Comparison of ENCODE assay signal across 22 cellular contexts in genomic region chr13:58369941-58370340, GRCh38.
DNase-seq lines count a peak whose midpoint lies in the region; ATAC-seq and TF ChIP-seq lines count a peak whose summit lies in the region.
"Had no signal": no experiment of that assay in that cellular context is flagged by ENCODE, and none has a peak within 500 bp of the region (broad histone marks: within the 10 kb centered on the region; RNA-seq: fewer than 3 reads in every experiment).

No MANE protein-coding gene starts in this region.

- H3K18ac ChIP-seq in mesendoderm (ENCODE audit: low read length) = no peak overlapping the region

- no peak overlapping the region for H4K5ac ChIP-seq in mesendoderm (ENCODE audit: low read length)

- H2AK5ac ChIP-seq in mesendoderm (ENCODE audit: low read length) = no peak overlapping the region

- H3K23ac ChIP-seq in mesendoderm (ENCODE audit: low read length) = no peak overlapping the region

- H2BK15ac ChIP-seq in mesendoderm (replicated peaks; ENCODE audit: low read depth) = no peak overlapping the region

- no peaks in the 10 kb centered on the region for H3K27me3 Mint-ChIP-seq in GM23338 (ENCODE audit: insufficient read depth, low read depth, poor library complexity)
- H3K27me3 Mint-ChIP-seq: CD4-positive, alpha-beta T cell; CD8-positive, alpha-beta memory T cell had no signal

- ATAC-seq in GM23338 = no peak
- ATAC-seq: A549, GM12878 had no signal

- H3K36me3 ChIP-seq in GM23338 (ENCODE audit: insufficient read depth) = no peaks in the 10 kb centered on the region
- H3K36me3 ChIP-seq in SU-DHL-6 (ENCODE audit: low read length) = no peaks in the 10 kb centered on the region
- H3K36me3 ChIP-seq in mesendoderm (ENCODE audit: control insufficient read depth, insufficient read depth, low read length) = no peaks in the 10 kb centered on the region
- H3K36me3 ChIP-seq: BE2C; BLaER1 treated with 17β-estradiol and CSF1 and Interleukin-3, amounts not matched to agents 10 nM and 100 nM had no signal

- H4K8ac ChIP-seq in mesendoderm (ENCODE audit: low read depth, low read length) = no peak overlapping the region

- H2AFZ ChIP-seq in GM23338 (no peak overlapping the region), SU-DHL-6 (ENCODE audit: low read depth, low read length, severe bottlenecking) (peak overlapping the region; percentile 31)

- H3K4me3 ChIP-seq in GM23338 = no peak overlapping the region
- H3K4me3 ChIP-seq in SU-DHL-6 (ENCODE audit: insufficient read depth, low read length, poor library complexity, severe bottlenecking) = no peak overlapping the region
- no peak overlapping the region for H3K4me3 ChIP-seq in mesendoderm (ENCODE audit: low read length)
- H3K4me3 ChIP-seq: A549; BLaER1 treated with 17β-estradiol and CSF1 and Interleukin-3, amounts not matched to agents 10 nM and 100 nM; GM12878 had no signal

- DNase-seq in GM23338 (ENCODE audit: low spot score) (no peak), mesendoderm (peak; percentile 7), globus pallidus (ENCODE audit: low spot score) (no peak), SKM-1 treated with dmso at 0.1 percent for 144 hours (lab: John Stamatoyannopoulos, UW; ENCODE audit: unreplicated experiment) (no peak)
- DNase-seq in effector CD4-positive, alpha-beta T cell = no peak
- DNase-seq: 8988T; ACHN; AML-193; BE2C; CD4-positive, alpha-beta T cell; CD8-positive, alpha-beta memory T cell; DMS 273 treated with DMSO at 0.1 percent for 48 hours; DMS79; EL; GDM1; H7; HCEC 1CT had no signal

- H3K27ac ChIP-seq in GM23338 (ENCODE audit: low read depth) (no peak overlapping the region), SU-DHL-6 (ENCODE audit: low read depth, low read length) (no peak overlapping the region), mesendoderm (ENCODE audit: low read depth, low read length) (no peak overlapping the region)
- H3K27ac ChIP-seq: A549; BLaER1 treated with 17β-estradiol and CSF1 and Interleukin-3, amounts not matched to agents 10 nM and 100 nM had no signal

- H3K4me3 Mint-ChIP-seq in GM23338 = no peak overlapping the region
- H3K4me3 Mint-ChIP-seq: CD14-positive monocyte; CD4-positive, alpha-beta T cell; CD8-positive, alpha-beta memory T cell had no signal

- H4K20me1 ChIP-seq in GM23338 (replicated peaks; ENCODE audit: insufficient read depth) = no peaks in the 10 kb centered on the region
- no peaks in the 10 kb centered on the region for H4K20me1 ChIP-seq in SU-DHL-6 (ENCODE audit: low read depth, low read length)
- H4K20me1 ChIP-seq: BLaER1 treated with 17β-estradiol and CSF1 and Interleukin-3, amounts not matched to agents 10 nM and 100 nM had no signal

- no peaks in the 10 kb centered on the region for H3K79me1 ChIP-seq in mesendoderm (ENCODE audit: low read length)

- no peaks in the 10 kb centered on the region for H3K79me2 ChIP-seq in GM23338 (replicated peaks; ENCODE audit: insufficient read depth)
- no peaks in the 10 kb centered on the region for H3K79me2 ChIP-seq in SU-DHL-6 (ENCODE audit: insufficient read depth, low read length)
- no peaks in the 10 kb centered on the region for H3K79me2 ChIP-seq in mesendoderm (ENCODE audit: control insufficient read depth, insufficient read depth, low read length)

- no peak overlapping the region for H3K9ac ChIP-seq in SU-DHL-6 (ENCODE audit: low read length)
- H3K9ac ChIP-seq in mesendoderm (ENCODE audit: low read length) = no peak overlapping the region
- H3K9ac ChIP-seq: BLaER1 treated with 17β-estradiol and CSF1 and Interleukin-3, amounts not matched to agents 10 nM and 100 nM had no signal

- no peaks in the 10 kb centered on the region; the same call in 2 of the 3 replicates for H3K9me3 Mint-ChIP-seq in GM23338

- H3K9me2 ChIP-seq in GM23338 (ENCODE audit: insufficient read depth) (no peaks in the 10 kb centered on the region), SU-DHL-6 (replicated peaks; ENCODE audit: insufficient read depth, low read length) (no peaks in the 10 kb centered on the region)

- H3K27me3 ChIP-seq in GM23338 (ENCODE audit: insufficient read depth) (no peaks in the 10 kb centered on the region), SU-DHL-6 (ENCODE audit: low read length) (no peaks in the 10 kb centered on the region), mesendoderm (ENCODE audit: insufficient read depth, low read length, poor library complexity) (no peaks in the 10 kb centered on the region)
- H3K27me3 ChIP-seq: BE2C; BLaER1 treated with 17β-estradiol and CSF1 and Interleukin-3, amounts not matched to agents 10 nM and 100 nM had no signal

- TF ChIP-seq CTCF in GM23338 (conservative IDR thresholded peaks at IDR 0.05; ENCODE audit: low read depth in 2 of 2) = no peak
- no peak for TF ChIP-seq CTCF in SU-DHL-6 (IDR thresholded peaks at IDR 0.05; ENCODE audit: insufficient read depth, low read length, poor library complexity, severe bottlenecking)

- WGBS in mesendoderm (ENCODE audit: extremely low coverage, insufficient coverage, low lambda C conversion rate) = no CpG with 5 or more reads among the region's 5 CpGs

- H3K4me1 Mint-ChIP-seq in GM23338 = peaks cover 11% of the 10 kb centered on the region; the same call in 2 of the 3 replicates
- H3K4me1 Mint-ChIP-seq: CD14-positive monocyte; CD8-positive, alpha-beta memory T cell had no signal

- H3K4me2 ChIP-seq in GM23338 (no peak overlapping the region), SU-DHL-6 (ENCODE audit: low read depth, low read length, poor library complexity, severe bottlenecking) (no peak overlapping the region), mesendoderm (ENCODE audit: low read length) (no peak overlapping the region)
- H3K4me2 ChIP-seq: A549; BLaER1 treated with 17β-estradiol and CSF1 and Interleukin-3, amounts not matched to agents 10 nM and 100 nM had no signal

- H2BK5ac ChIP-seq in mesendoderm (ENCODE audit: low read length) = no peak overlapping the region

- H3K4me1 ChIP-seq in GM23338 (ENCODE audit: insufficient read depth) = peaks cover 10% of the 10 kb centered on the region; the same call in 1 of the 2 replicates
- no peaks in the 10 kb centered on the region for H3K4me1 ChIP-seq in mesendoderm (ENCODE audit: control insufficient read depth, low read depth, low read length)
- H3K4me1 ChIP-seq: A549; BE2C; BLaER1 treated with 17β-estradiol and CSF1 and Interleukin-3, amounts not matched to agents 10 nM and 100 nM had no signal

- H3F3A ChIP-seq in GM23338 (replicated peaks; ENCODE audit: low read depth) = no peaks in the 10 kb centered on the region
- H3F3A ChIP-seq in SU-DHL-6 (ENCODE audit: insufficient read depth) = no peaks in the 10 kb centered on the region

- no peak overlapping the region for H3K4ac ChIP-seq in mesendoderm (ENCODE audit: low read depth, low read length)

- H3K27ac Mint-ChIP-seq in GM23338 = 0 out of 2 replicates have a peak overlapping the region, but pooled peaks have one; percentile 39
- H3K27ac Mint-ChIP-seq: CD14-positive monocyte; CD4-positive, alpha-beta T cell; CD8-positive, alpha-beta memory T cell had no signal

- no peaks in the 10 kb centered on the region for H3K9me3 ChIP-seq in SU-DHL-6 (ENCODE audit: insufficient read depth, low read length)
- H3K9me3 ChIP-seq: A549, BE2C had no signal

- no peak overlapping the region for H3K56ac ChIP-seq in mesendoderm (ENCODE audit: low read length)

- H3K36me3 Mint-ChIP-seq in GM23338 (ENCODE audit: low read depth) = no peaks in the 10 kb centered on the region
- H3K36me3 Mint-ChIP-seq: CD14-positive monocyte; CD8-positive, alpha-beta memory T cell had no signal

- no peak overlapping the region for H2BK120ac ChIP-seq in mesendoderm (ENCODE audit: low read depth, low read length)

TF ChIP-seq in GM23338, 12 proteins besides CTCF, POLR2A, EP300 and RAD21 (continues in another document):
- TF ChIP-seq, protein P1, sequence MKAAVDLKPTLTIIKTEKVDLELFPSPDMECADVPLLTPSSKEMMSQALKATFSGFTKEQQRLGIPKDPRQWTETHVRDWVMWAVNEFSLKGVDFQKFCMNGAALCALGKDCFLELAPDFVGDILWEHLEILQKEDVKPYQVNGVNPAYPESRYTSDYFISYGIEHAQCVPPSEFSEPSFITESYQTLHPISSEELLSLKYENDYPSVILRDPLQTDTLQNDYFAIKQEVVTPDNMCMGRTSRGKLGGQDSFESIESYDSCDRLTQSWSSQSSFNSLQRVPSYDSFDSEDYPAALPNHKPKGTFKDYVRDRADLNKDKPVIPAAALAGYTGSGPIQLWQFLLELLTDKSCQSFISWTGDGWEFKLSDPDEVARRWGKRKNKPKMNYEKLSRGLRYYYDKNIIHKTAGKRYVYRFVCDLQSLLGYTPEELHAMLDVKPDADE (IDR thresholded peaks at IDR 0.05) = no peak
- TF ChIP-seq STAT1 (IDR thresholded peaks at IDR 0.05; ENCODE audit: unreplicated experiment) = no peak
